1 cellular context compared by ENCODE assay signal in genomic region chr11:118180300-118180703, GRCh38.
TF ChIP-seq lines count a peak whose summit lies in the region.

No MANE protein-coding gene starts in this region.

TF ChIP-seq in GM12878, 131 proteins besides CTCF, POLR2A, EP300 and RAD21:
- no peak for TF ChIP-seq ATF3 (IDR thresholded peaks at IDR 0.05; ENCODE audit: borderline replicate concordance, extremely low read depth, low read depth, low read length)
- TF ChIP-seq FOXK2 (IDR thresholded peaks at IDR 0.05) = no peak
- TF ChIP-seq POLR2AphosphoS5 (IDR thresholded peaks at IDR 0.05; ENCODE audit: low read length) = no peak
- no peak for TF ChIP-seq NR2C2 (IDR thresholded peaks at IDR 0.05; ENCODE audit: borderline replicate concordance, control insufficient read depth, insufficient read length, low read depth)
- TF ChIP-seq EZH2 (IDR thresholded peaks at IDR 0.05; ENCODE audit: borderline replicate concordance, control insufficient read depth, low read depth, low read length) = no peak
- TF ChIP-seq SRF (IDR thresholded peaks at IDR 0.05; ENCODE audit: low read depth in 2 of 2, low read length in 2 of 2) = no peak
- TF ChIP-seq ZNF622 (IDR thresholded peaks at IDR 0.05) = no peak
- TF ChIP-seq BCL11A (IDR thresholded peaks at IDR 0.05; ENCODE audit: low read depth, low read length) = no peak
- TF ChIP-seq TCF3 (IDR thresholded peaks at IDR 0.05; ENCODE audit: borderline replicate concordance, insufficient read depth, low read depth, low read length) = no peak
- TF ChIP-seq SREBF1 (IDR thresholded peaks at IDR 0.05; ENCODE audit: low read length) = no peak
- TF ChIP-seq SKIL (IDR thresholded peaks at IDR 0.05; ENCODE audit: low read depth, poor library complexity, severe bottlenecking) = no peak
- TF ChIP-seq CREM (IDR thresholded peaks at IDR 0.05; ENCODE audit: low read depth) = no peak
- no peak for TF ChIP-seq CHD1 (IDR thresholded peaks at IDR 0.05; ENCODE audit: low read depth, low read length)
- no peak for TF ChIP-seq IKZF1 (conservative IDR thresholded peaks at IDR 0.05)
